In genomic region chr6:160035241-160035640, GRCh38 we compare ENCODE assay signal across 18 cellular contexts.
DNase-seq lines count a peak whose midpoint lies in the region; ATAC-seq and TF ChIP-seq lines count a peak whose summit lies in the region.
"Had no signal": no experiment of that assay in that cellular context is flagged by ENCODE, and none has a peak within 500 bp of the region (broad histone marks: within the 10 kb centered on the region; RNA-seq: fewer than 3 reads in every experiment).

No MANE protein-coding gene starts in this region.

- DNase-seq in heart right ventricle (no peak), Right ventricle myocardium superior (no peak), WTC11 (ENCODE audit: low spot score) (no peak), islet precursor cell (peak; percentile 29), GDM1 (lab: John Stamatoyannopoulos, UW) (no peak), NCI-H82 treated with DMSO at 0.1 percent for 48 hours (lab: John Stamatoyannopoulos, UW; ENCODE audit: unreplicated experiment) (no peak)
- DNase-seq: DMS53, MG63, NCI-H1105, NCI-H187, NCI-H446, PC-9, SHP77 had no signal

- H3K27ac ChIP-seq in heart right ventricle (peak overlapping the region in 7 of 10 donors; percentile 24 to 63 (median 51)), subcutaneous abdominal adipose tissue (ENCODE audit: low read depth, low read length) (peak overlapping the region; percentile 82)
- H3K27ac ChIP-seq: KMS-11, PC-9 had no signal

- WGBS in heart right ventricle, 2 donors = 92% methylated on average over 7 of the region's 7 CpGs

- no peak for TF ChIP-seq CTCF in heart right ventricle (IDR thresholded peaks at IDR 0.05)
- TF ChIP-seq CTCF in WTC11 (IDR thresholded peaks at IDR 0.05) = no peak

- no peak overlapping the region for H3K4me3 Mint-ChIP-seq in WTC11
- H3K4me3 Mint-ChIP-seq: CD14-positive monocyte had no signal

- H3K27me3 Mint-ChIP-seq in WTC11 (ENCODE audit: low read depth) = no peaks in the 10 kb centered on the region

- H3K9ac ChIP-seq in subcutaneous abdominal adipose tissue (ENCODE audit: low read length in 5 of 5) = no peak overlapping the region
- H3K9ac ChIP-seq: KMS-11 had no signal

- 0 out of 2 replicates have a peak overlapping the region, but pooled peaks have one; percentile 53 for H3K27ac Mint-ChIP-seq in WTC11

- H3K4me1 ChIP-seq in heart right ventricle (peaks cover 6 to 57% (median 14%) of the 10 kb centered on the region in 9 donors), subcutaneous abdominal adipose tissue (ENCODE audit: control insufficient read depth in 5 of 5, insufficient read depth in 5 of 5, low read length in 5 of 5) (peaks cover 3 to 29% (median 25%) of the 10 kb centered on the region in 5 donors)

- ATAC-seq in heart right ventricle (no peak), Right ventricle myocardium superior (ENCODE audit: poor library complexity) (no peak), WTC11 (no peak), HG03039 (IDR thresholded peaks at IDR 0.05; ENCODE audit: unreplicated experiment) (no peak)
- ATAC-seq: GM12878 had no signal

- POLR2A ChIA-PET in WTC11 (lab: Charles Lee) = no interaction called here

- no peaks in the 10 kb centered on the region for H3K9me3 Mint-ChIP-seq in WTC11

- H3K36me3 Mint-ChIP-seq in WTC11 = peaks cover 42% of the 10 kb centered on the region

- no peaks in the 10 kb centered on the region for H3K4me1 Mint-ChIP-seq in WTC11
- H3K4me1 Mint-ChIP-seq: CD14-positive monocyte had no signal

- intact Hi-C loops in heart right ventricle (cut with DNase I) = loop anchor here in 5 of 10 donors (5.0 to 10.0 kb wide), 4 partner anchors 60 to 240 kb away; partner anchors contain the start of gene MRPL18 (in 1 of the 5)
- intact Hi-C loops in Right ventricle myocardium superior (cut with DNase I) = no loop called here

- H3K36me3 ChIP-seq in heart right ventricle (peaks cover 0 to 91% (median 20%) of the 10 kb centered on the region in 9 donors), subcutaneous abdominal adipose tissue (ENCODE audit: control insufficient read depth in 5 of 5, insufficient read depth in 5 of 5, low read length in 5 of 5) (peaks cover 2 to 60% (median 52%) of the 10 kb centered on the region in 5 donors)

- CTCF ChIA-PET in WTC11 (lab: Charles Lee) = interaction anchor here (1.3 kb wide), 1 partner anchor 172 kb away, joined by 3 read pairs; no protein-coding TSS in a partner anchor

- no peak overlapping the region for H3K4me3 ChIP-seq in heart right ventricle
- no peak overlapping the region for H3K4me3 ChIP-seq in subcutaneous abdominal adipose tissue (ENCODE audit: low read depth in 1 of 5, low read length in 5 of 5)
- H3K4me3 ChIP-seq: GM12878, MG63, PC-9 had no signal

- H3K9me3 ChIP-seq in heart right ventricle (no peaks in the 10 kb centered on the region), subcutaneous abdominal adipose tissue (ENCODE audit: control insufficient read depth in 5 of 5, low read length in 5 of 5) (no peaks in the 10 kb centered on the region)
- H3K9me3 ChIP-seq: MG63 had no signal

- H3K27me3 ChIP-seq in heart right ventricle = no peaks in the 10 kb centered on the region
- no peaks in the 10 kb centered on the region for H3K27me3 ChIP-seq in subcutaneous abdominal adipose tissue (ENCODE audit: control insufficient read depth in 5 of 5, insufficient read depth in 4 of 5, low read length in 5 of 5)
- H3K27me3 ChIP-seq: MG63 had no signal

TF ChIP-seq in WTC11, 78 proteins besides CTCF, POLR2A, EP300 and RAD21:
- no peak for TF ChIP-seq ZNF671 (CRISPR knock-in tag; IDR thresholded peaks at IDR 0.05)
